8 cellular contexts compared by ENCODE assay signal in genomic region chr17:76997981-76998531, GRCh38.
A peak's percentile ranks its signal among the peaks of the same experiment; 100 is the strongest.
DNase-seq lines count a peak whose midpoint lies in the region; ATAC-seq and TF ChIP-seq lines count a peak whose summit lies in the region.

No MANE protein-coding gene starts in this region.

- H3K36me3 ChIP-seq in HEK293 (ENCODE audit: control insufficient read depth in 2 of 2, insufficient read depth in 1 of 2, low read length in 2 of 2) = no peaks in the 10 kb centered on the region
- H3K36me3 ChIP-seq in left lung = no peaks in the 10 kb centered on the region

- H3K36me3 Mint-ChIP-seq in T-helper 1 cell treated with Interleukin-12 subunit alpha and Interleukin-12 subunit beta and Interleukin-4 antibody, amounts not matched to agents 30 μg/mL and 1 μg/mL, for 36 hours (ENCODE audit: low read depth) = peaks cover 4% of the 10 kb centered on the region

- peak overlapping the region; percentile 47 for H3K4me3 Mint-ChIP-seq in T-helper 1 cell treated with Interleukin-12 subunit alpha and Interleukin-12 subunit beta and Interleukin-4 antibody, amounts not matched to agents 30 μg/mL and 1 μg/mL, for 36 hours

- no peak for TF ChIP-seq CTCF in HEK293 (tag by site-specific recombination; IDR thresholded peaks at IDR 0.05)
- no peak for TF ChIP-seq CTCF in left lung (IDR thresholded peaks at IDR 0.05)

- H3K4me1 Mint-ChIP-seq in T-helper 1 cell treated with Interleukin-12 subunit alpha and Interleukin-12 subunit beta and Interleukin-4 antibody, amounts not matched to agents 30 μg/mL and 1 μg/mL, for 36 hours (ENCODE audit: low read depth) = peaks cover 48% of the 10 kb centered on the region

- H3K4me1 ChIP-seq in HEK293 (ENCODE audit: control insufficient read depth, insufficient read depth, low read length) = peaks cover 6% of the 10 kb centered on the region
- no peaks in the 10 kb centered on the region for H3K4me1 ChIP-seq in left lung

- H3K9me3 Mint-ChIP-seq in T-helper 1 cell treated with Interleukin-12 subunit alpha and Interleukin-12 subunit beta and Interleukin-4 antibody, amounts not matched to agents 30 μg/mL and 1 μg/mL, for 36 hours = no peaks in the 10 kb centered on the region

- H3K9me3 ChIP-seq in HEK293 (ENCODE audit: control insufficient read depth, insufficient read depth, low read depth, low read length) (no peaks in the 10 kb centered on the region), left lung (no peaks in the 10 kb centered on the region)

- no peak for ATAC-seq in left lung
- no peak for ATAC-seq in GM21528 (IDR thresholded peaks at IDR 0.05; ENCODE audit: low FRiP score, unreplicated experiment)
- no peak for ATAC-seq in HG03039 (IDR thresholded peaks at IDR 0.05; ENCODE audit: unreplicated experiment)

- POLR2A ChIA-PET in HEK293 (lab: Yijun Ruan, JAX) = no interaction called here

- H3K27ac Mint-ChIP-seq in T-helper 1 cell treated with Interleukin-12 subunit alpha and Interleukin-12 subunit beta and Interleukin-4 antibody, amounts not matched to agents 30 μg/mL and 1 μg/mL, for 36 hours = peak overlapping the region; percentile 94

- peaks cover 0 to 39% of the 10 kb centered on the region in 2 donors for H3K27me3 ChIP-seq in left lung

- DNase-seq in CD1c-positive myeloid dendritic cell (ENCODE audit: extremely low spot score) (peak; percentile 13), left lung (no peak), NCI-H1105 (lab: John Stamatoyannopoulos, UW) (no peak)
- DNase-seq in effector CD4-positive, alpha-beta T cell = peak; percentile 34

- intact Hi-C loops in left lung (cut with DNase I) = no loop called here

- CTCF ChIA-PET in HEK293 (lab: Yijun Ruan, JAX) = interaction anchor here (1.0 kb wide), 1 partner anchor 58 kb away, joined by 3 read pairs; no protein-coding TSS in a partner anchor

- no peak overlapping the region for H3K4me3 ChIP-seq in HEK293 (ENCODE audit: low read depth, low read length)
- H3K4me3 ChIP-seq in left lung = no peak overlapping the region

- H3K27ac ChIP-seq in HEK293 (ENCODE audit: extremely low read depth, low read depth, low read length) (no peak overlapping the region), left lung (no peak overlapping the region)

- H3K27me3 Mint-ChIP-seq in T-helper 1 cell treated with Interleukin-12 subunit alpha and Interleukin-12 subunit beta and Interleukin-4 antibody, amounts not matched to agents 30 μg/mL and 1 μg/mL, for 36 hours (ENCODE audit: low read depth) = no peaks in the 10 kb centered on the region

TF ChIP-seq in HEK293, 187 proteins besides CTCF, POLR2A, EP300 and RAD21:
- TF ChIP-seq ATF2 (tag by site-specific recombination; IDR thresholded peaks at IDR 0.05; ENCODE audit: low read depth) (peak; percentile 44; the same call in 1 of the 2 replicates), IKZF3 (tag by site-specific recombination; IDR thresholded peaks at IDR 0.05) (no peak)

Comparison
In these comparisons a context has a peak if more than half of its experiments do, and no peak if none do; other contexts are left out.
1. DNase-seq: peak in CD1c-positive myeloid dendritic cell (single experiment) and effector CD4-positive, alpha-beta T cell (single experiment); none in left lung (0 of 2) and NCI-H1105 (single experiment).